In the genomic region with DNA sequence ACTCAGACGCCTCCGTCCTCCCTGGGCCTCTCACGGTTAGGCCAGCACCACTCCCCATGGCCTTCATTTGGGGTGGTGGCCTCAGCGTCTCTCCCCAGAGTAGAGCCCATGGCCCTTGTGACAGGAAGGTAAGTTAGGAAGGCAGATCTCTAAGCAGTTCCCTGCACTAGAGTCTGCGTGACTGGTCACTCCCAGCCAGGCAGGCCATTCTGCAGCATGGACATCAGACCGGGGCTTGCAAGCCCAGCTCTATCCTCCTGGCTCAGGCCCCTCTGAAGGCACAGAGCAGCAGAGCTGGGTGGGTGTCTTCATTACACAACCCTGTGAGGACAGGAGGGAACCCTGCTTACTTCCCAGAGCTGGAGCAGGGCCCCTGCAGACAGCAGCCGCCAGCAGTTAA, we compare ENCODE assay signal across 19 cellular contexts.
DNase-seq lines count a peak whose midpoint lies in the region; ATAC-seq and TF ChIP-seq lines count a peak whose summit lies in the region.
"Had no signal": no experiment of that assay in that cellular context is flagged by ENCODE, and none has a peak within 500 bp of the region (broad histone marks: within the 10 kb centered on the region; RNA-seq: fewer than 3 reads in every experiment).

No MANE protein-coding gene starts in this region.

- TF ChIP-seq CTCF in left ventricle myocardium inferior (IDR thresholded peaks at IDR 0.05; ENCODE audit: borderline replicate concordance) (no peak), nephron (IDR thresholded peaks at IDR 0.05; ENCODE audit: unreplicated experiment in 3 of 3) (no peak)

- H3K9me3 ChIP-seq in left ventricle myocardium inferior (replicated peaks): no peaks in the 10 kb centered on the region

- intact Hi-C loops in Right ventricle myocardium superior (cut with DNase I) (no loop called here), cardiac septum (cut with DNase I) (no loop called here), left ventricle myocardium inferior (cut with micrococcal nuclease) (no loop called here)

- H3K27me3 Mint-ChIP-seq in nephron (ENCODE audit: low read depth): peaks cover 4% of the 10 kb centered on the region
- peaks cover 5 to 33% of the 10 kb centered on the region in 2 donors for H3K27me3 Mint-ChIP-seq in effector memory CD8-positive, alpha-beta T cell
- H3K27me3 Mint-ChIP-seq: CD4-positive, alpha-beta T cell; type B pancreatic cell had no signal

- ATAC-seq in Right ventricle myocardium superior (ENCODE audit: poor library complexity): peak; percentile 33
- ATAC-seq in effector memory CD8-positive, alpha-beta T cell (replicated peaks): no peak
- ATAC-seq: PC-3, SK-N-SH treated with all-trans-retinoic acid at 6 μM for 48 hours had no signal

- no peaks in the 10 kb centered on the region for H3K27me3 ChIP-seq in left ventricle myocardium inferior (ENCODE audit: low read depth)

- peaks cover 27% of the 10 kb centered on the region for H3K4me1 ChIP-seq in left ventricle myocardium inferior

- H3K4me3 Mint-ChIP-seq in nephron: peak overlapping the region in 1 of 3 experiments; percentile 42
- H3K4me3 Mint-ChIP-seq in effector memory CD8-positive, alpha-beta T cell: no peak overlapping the region
- H3K4me3 Mint-ChIP-seq: CD4-positive, alpha-beta T cell; IgD-negative memory B cell; naive B cell; type B pancreatic cell had no signal

- H3K9me3 Mint-ChIP-seq in nephron: no peaks in the 10 kb centered on the region
- H3K9me3 Mint-ChIP-seq in effector memory CD8-positive, alpha-beta T cell: no peaks in the 10 kb centered on the region
- H3K9me3 Mint-ChIP-seq: CD4-positive, alpha-beta T cell; IgD-negative memory B cell; naive B cell; type B pancreatic cell had no signal

- H3K27ac Mint-ChIP-seq in nephron: peak overlapping the region; percentile 52 to 85 (median 79)
- no peak overlapping the region for H3K27ac Mint-ChIP-seq in effector memory CD8-positive, alpha-beta T cell
- H3K27ac Mint-ChIP-seq: CD4-positive, alpha-beta T cell; IgD-negative memory B cell; naive B cell; type B pancreatic cell had no signal

- no peaks in the 10 kb centered on the region for H3K36me3 Mint-ChIP-seq in nephron (ENCODE audit: low read depth)
- H3K36me3 Mint-ChIP-seq in effector memory CD8-positive, alpha-beta T cell (ENCODE audit: insufficient read depth): no peaks in the 10 kb centered on the region
- H3K36me3 Mint-ChIP-seq: IgD-negative memory B cell, naive B cell, type B pancreatic cell had no signal

- peaks cover 53% of the 10 kb centered on the region for H3K4me1 Mint-ChIP-seq in nephron
- H3K4me1 Mint-ChIP-seq in effector memory CD8-positive, alpha-beta T cell (ENCODE audit: low read depth in 2 of 2): no peaks in the 10 kb centered on the region
- H3K4me1 Mint-ChIP-seq: IgD-negative memory B cell had no signal

- no peak overlapping the region for H3K4me3 ChIP-seq in left ventricle myocardium inferior

- DNase-seq in Right ventricle myocardium superior (no peak), cardiac septum (ENCODE audit: low spot score) (no peak), left ventricle myocardium inferior (no peak), OCI-M2 (lab: John Stamatoyannopoulos, UW; ENCODE audit: unreplicated experiment) (no peak), epidermal melanocyte (ENCODE audit: insufficient read length, low spot score) (no peak), cortex of kidney (lab: John Stamatoyannopoulos, UW) (no peak)
- no peak for DNase-seq in effector memory CD8-positive, alpha-beta T cell
- DNase-seq: activated CD4-positive, alpha-beta T cell treated with anti-CD3 and anti-CD28 coated beads for 4 hours; activated gamma-delta T cell treated with Interleukin-2 at 50 U/mL for 16 hours; CD4-positive, alpha-beta T cell; naive B cell; NCI-H526; PC-3; stimulated activated naive CD4-positive, alpha-beta T cell treated with Interleukin-2 at 50 U/mL for 16 hours; T1000 had no signal

- H3K27ac ChIP-seq in left ventricle myocardium inferior (replicated peaks): peak overlapping the region; percentile 66

- H3K36me3 ChIP-seq in left ventricle myocardium inferior: no peaks in the 10 kb centered on the region

Comparison
In these comparisons a context has a peak if more than half of its experiments do, and no peak if none do; other contexts are left out.
1. H3K27ac Mint-ChIP-seq: peak in nephron (3 of 3); none in effector memory CD8-positive, alpha-beta T cell (0 of 2).